Comparison of ENCODE assay signal across 2 cellular contexts in the genomic region with DNA sequence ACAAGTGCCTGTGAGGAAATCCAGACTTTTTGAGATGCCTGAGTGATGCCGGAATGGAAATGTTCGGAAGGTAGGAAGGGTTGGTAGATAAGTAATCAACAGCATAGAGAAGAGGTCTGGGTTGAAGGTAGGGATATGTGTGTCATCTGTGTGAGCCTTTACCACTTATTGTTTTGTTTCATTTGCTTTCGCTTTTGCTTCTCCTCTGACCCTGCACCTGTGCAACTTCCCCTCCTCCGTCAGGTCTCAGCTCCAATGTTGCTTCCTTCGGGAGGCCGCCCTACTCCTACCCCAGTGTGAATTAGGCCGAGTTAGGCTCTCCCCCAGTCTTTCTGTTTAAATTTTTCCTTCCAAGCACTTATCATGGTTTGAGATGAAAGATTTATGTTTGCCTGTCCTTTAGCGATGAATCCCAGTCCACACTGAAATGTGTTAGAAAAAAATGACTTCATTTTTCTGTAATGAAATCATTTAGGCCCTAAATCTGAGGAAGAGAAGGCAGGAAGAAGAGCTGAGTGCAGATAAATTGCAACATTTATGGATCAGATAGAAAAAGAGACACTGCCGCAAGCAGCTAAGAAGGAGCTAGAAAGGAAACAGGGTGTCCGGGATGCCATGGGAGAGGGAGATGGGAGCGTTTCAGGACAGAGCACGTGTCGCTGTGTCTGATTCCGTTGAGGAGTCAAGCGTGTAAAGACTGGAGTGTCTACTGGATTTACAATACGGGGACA.
TF ChIP-seq lines count a peak whose summit lies in the region.

No MANE protein-coding gene starts in this region.

TF ChIP-seq in liver, 16 proteins besides CTCF, POLR2A, EP300 and RAD21 (continued from another document):
- TF ChIP-seq RXRA (IDR thresholded peaks at IDR 0.05) (peak in 1 of 2 donors; percentile 5), YY1 (IDR thresholded peaks at IDR 0.05) (no peak), FOXA1 (IDR thresholded peaks at IDR 0.05) (no peak)

TF ChIP-seq in HepG2, 621 proteins besides CTCF, POLR2A, EP300 and RAD21 (continued from another document):
- TF ChIP-seq, protein P1, sequence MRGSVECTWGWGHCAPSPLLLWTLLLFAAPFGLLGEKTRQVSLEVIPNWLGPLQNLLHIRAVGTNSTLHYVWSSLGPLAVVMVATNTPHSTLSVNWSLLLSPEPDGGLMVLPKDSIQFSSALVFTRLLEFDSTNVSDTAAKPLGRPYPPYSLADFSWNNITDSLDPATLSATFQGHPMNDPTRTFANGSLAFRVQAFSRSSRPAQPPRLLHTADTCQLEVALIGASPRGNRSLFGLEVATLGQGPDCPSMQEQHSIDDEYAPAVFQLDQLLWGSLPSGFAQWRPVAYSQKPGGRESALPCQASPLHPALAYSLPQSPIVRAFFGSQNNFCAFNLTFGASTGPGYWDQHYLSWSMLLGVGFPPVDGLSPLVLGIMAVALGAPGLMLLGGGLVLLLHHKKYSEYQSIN (CRISPR knock-in tag; IDR thresholded peaks at IDR 0.05; ENCODE audit: borderline replicate concordance) = no peak
- TF ChIP-seq HNRNPH1 (optimal IDR thresholded peaks at IDR 0.05; ENCODE audit: low read depth, low read length) (no peak), MEF2D (CRISPR knock-in tag; IDR thresholded peaks at IDR 0.05) (no peak), SATB2 (CRISPR knock-in tag; IDR thresholded peaks at IDR 0.05) (no peak), ZNF510 (CRISPR knock-in tag; IDR thresholded peaks at IDR 0.05; ENCODE audit: low read depth) (no peak), ZNF772 (CRISPR knock-in tag; IDR thresholded peaks at IDR 0.05) (no peak), ZNF549 (CRISPR knock-in tag; IDR thresholded peaks at IDR 0.05) (no peak), ZNF136 (CRISPR knock-in tag; IDR thresholded peaks at IDR 0.05; ENCODE audit: low read depth) (no peak)
- TF ChIP-seq, protein P2, sequence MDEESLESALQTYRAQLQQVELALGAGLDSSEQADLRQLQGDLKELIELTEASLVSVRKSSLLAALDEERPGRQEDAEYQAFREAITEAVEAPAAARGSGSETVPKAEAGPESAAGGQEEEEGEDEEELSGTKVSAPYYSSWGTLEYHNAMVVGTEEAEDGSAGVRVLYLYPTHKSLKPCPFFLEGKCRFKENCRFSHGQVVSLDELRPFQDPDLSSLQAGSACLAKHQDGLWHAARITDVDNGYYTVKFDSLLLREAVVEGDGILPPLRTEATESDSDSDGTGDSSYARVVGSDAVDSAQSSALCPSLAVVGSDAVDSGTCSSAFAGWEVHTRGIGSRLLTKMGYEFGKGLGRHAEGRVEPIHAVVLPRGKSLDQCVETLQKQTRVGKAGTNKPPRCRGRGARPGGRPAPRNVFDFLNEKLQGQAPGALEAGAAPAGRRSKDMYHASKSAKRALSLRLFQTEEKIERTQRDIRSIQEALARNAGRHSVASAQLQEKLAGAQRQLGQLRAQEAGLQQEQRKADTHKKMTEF (CRISPR knock-in tag; IDR thresholded peaks at IDR 0.05) = no peak
- TF ChIP-seq, protein P3, sequence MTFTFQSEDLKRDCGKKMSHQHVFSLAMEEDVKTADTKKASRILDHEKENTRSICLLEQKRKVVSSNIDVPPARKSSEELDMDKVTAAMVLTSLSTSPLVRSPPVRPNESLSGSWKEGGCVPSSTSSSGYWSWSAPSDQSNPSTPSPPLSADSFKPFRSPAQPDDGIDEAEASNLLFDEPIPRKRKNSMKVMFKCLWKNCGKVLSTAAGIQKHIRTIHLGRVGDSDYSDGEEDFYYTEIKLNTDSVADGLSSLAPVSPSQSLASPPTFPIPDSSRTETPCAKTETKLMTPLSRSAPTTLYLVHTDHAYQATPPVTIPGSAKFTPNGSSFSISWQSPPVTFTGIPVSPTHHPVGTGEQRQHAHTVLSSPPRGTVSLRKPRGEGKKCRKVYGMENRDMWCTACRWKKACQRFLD (CRISPR knock-in tag; IDR thresholded peaks at IDR 0.05; ENCODE audit: borderline replicate concordance) = no peak
- TF ChIP-seq, protein P4, sequence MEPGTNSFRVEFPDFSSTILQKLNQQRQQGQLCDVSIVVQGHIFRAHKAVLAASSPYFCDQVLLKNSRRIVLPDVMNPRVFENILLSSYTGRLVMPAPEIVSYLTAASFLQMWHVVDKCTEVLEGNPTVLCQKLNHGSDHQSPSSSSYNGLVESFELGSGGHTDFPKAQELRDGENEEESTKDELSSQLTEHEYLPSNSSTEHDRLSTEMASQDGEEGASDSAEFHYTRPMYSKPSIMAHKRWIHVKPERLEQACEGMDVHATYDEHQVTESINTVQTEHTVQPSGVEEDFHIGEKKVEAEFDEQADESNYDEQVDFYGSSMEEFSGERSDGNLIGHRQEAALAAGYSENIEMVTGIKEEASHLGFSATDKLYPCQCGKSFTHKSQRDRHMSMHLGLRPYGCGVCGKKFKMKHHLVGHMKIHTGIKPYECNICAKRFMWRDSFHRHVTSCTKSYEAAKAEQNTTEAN (CRISPR knock-in tag; conservative IDR thresholded peaks at IDR 0.05) = no peak
